Comparison of ENCODE assay signal across 9 cellular contexts in genomic region chr5:67222243-67223033, GRCh38. TPM values are rescaled to one million over a fixed set of nuclear protein-coding genes. Genes with fewer than 3 reads are reported as not detected.
DNase-seq lines count a peak whose midpoint lies in the region; ATAC-seq, FAIRE-seq and TF ChIP-seq lines count a peak whose summit lies in the region.
"Had no signal": no experiment of that assay in that cellular context is flagged by ENCODE, and none has a peak within 500 bp of the region (broad histone marks: within the 10 kb centered on the region; RNA-seq: fewer than 3 reads in every experiment).

No MANE protein-coding gene starts in this region.

- CTCF ChIA-PET in naive thymus-derived CD4-positive, alpha-beta T cell (lab: Charles Lee): interaction anchor here (0.6 to 2.5 kb wide), 11 partner anchors 14 to 1800 kb away, joined by 3 to 12 read pairs (median 3); no protein-coding TSS in a partner anchor

- ATAC-seq in GM18909 (IDR thresholded peaks at IDR 0.05; ENCODE audit: poor library complexity, unreplicated experiment): peak; percentile 50
- ATAC-seq in GM21825 (IDR thresholded peaks at IDR 0.05; ENCODE audit: unreplicated experiment): peak; percentile 30
- peak; percentile 16 for ATAC-seq in naive thymus-derived CD4-positive, alpha-beta T cell
- ATAC-seq in left lobe of liver: no peak

- no peaks in the 10 kb centered on the region for H4K20me1 ChIP-seq in hepatocyte (ENCODE audit: insufficient read depth, poor library complexity, severe bottlenecking)

- peak overlapping the region; percentile 83 to 95 (median 88) for H3K4me3 Mint-ChIP-seq in IgD-negative memory B cell
- H3K4me3 Mint-ChIP-seq in naive thymus-derived CD4-positive, alpha-beta T cell: peak overlapping the region; percentile 63 to 80 (median 71)

- no peak overlapping the region for H3K4me2 ChIP-seq in hepatocyte

- peaks cover 3% of the 10 kb centered on the region for H3K27me3 Mint-ChIP-seq in IgD-negative memory B cell
- peaks cover 0 to 10% (median 0%) of the 10 kb centered on the region in 5 donors for H3K27me3 Mint-ChIP-seq in naive thymus-derived CD4-positive, alpha-beta T cell

- peaks cover 43 to 45% (median 44%) of the 10 kb centered on the region in 3 donors for H3K4me1 Mint-ChIP-seq in IgD-negative memory B cell
- H3K4me1 Mint-ChIP-seq in naive thymus-derived CD4-positive, alpha-beta T cell: peaks cover 37 to 66% (median 58%) of the 10 kb centered on the region in 7 donors

- no peak for DNase-seq in naive thymus-derived CD4-positive, alpha-beta T cell
- DNase-seq in left lobe of liver (ENCODE audit: low spot score) (no peak), small intestine (no peak), DMS79 (lab: John Stamatoyannopoulos, UW) (no peak), hepatocyte (ENCODE audit: low spot score) (no peak)

- H2AFZ ChIP-seq in hepatocyte: no peak overlapping the region

- no peak for FAIRE-seq in small intestine (lab: Jason Lieb, UNC)

- no peaks in the 10 kb centered on the region for H3K36me3 ChIP-seq in naive thymus-derived CD4-positive, alpha-beta T cell (ENCODE audit: control insufficient read depth in 2 of 3, insufficient read depth in 3 of 3, low read length in 3 of 3)
- H3K36me3 ChIP-seq in small intestine (ENCODE audit: control insufficient read depth in 2 of 2, insufficient read depth in 2 of 2, low read length in 2 of 2): no peaks in the 10 kb centered on the region
- H3K36me3 ChIP-seq in hepatocyte (replicated peaks; ENCODE audit: insufficient read depth, low read depth): no peaks in the 10 kb centered on the region

- H3K4me3 ChIP-seq in naive thymus-derived CD4-positive, alpha-beta T cell (ENCODE audit: low read length): peak overlapping the region; percentile 33
- H3K4me3 ChIP-seq in small intestine (ENCODE audit: low read depth in 1 of 2, low read length in 2 of 2): no peak overlapping the region
- H3K4me3 ChIP-seq in hepatocyte: no peak overlapping the region

- H3K79me2 ChIP-seq in hepatocyte: no peaks in the 10 kb centered on the region

- no peaks in the 10 kb centered on the region for H3K9me2 ChIP-seq in hepatocyte (replicated peaks; ENCODE audit: insufficient read depth)

- H3K27ac ChIP-seq in naive thymus-derived CD4-positive, alpha-beta T cell (ENCODE audit: low read depth, low read length): peak overlapping the region; percentile 24
- H3K27ac ChIP-seq in small intestine (ENCODE audit: low read depth in 1 of 2, low read length in 1 of 2) (peak overlapping the region in 1 of 2 donors; percentile 60), hepatocyte (no peak overlapping the region)
- H3K27ac ChIP-seq: epithelial cell of prostate had no signal

- H3K9me3 ChIP-seq in naive thymus-derived CD4-positive, alpha-beta T cell (ENCODE audit: control insufficient read depth in 2 of 3, low read length in 3 of 3): no peaks in the 10 kb centered on the region
- H3K9me3 ChIP-seq in small intestine (ENCODE audit: control insufficient read depth, low read depth): no peaks in the 10 kb centered on the region
- no peaks in the 10 kb centered on the region for H3K9me3 ChIP-seq in hepatocyte (ENCODE audit: low read depth)

- H3K36me3 Mint-ChIP-seq in IgD-negative memory B cell: peaks cover 2% of the 10 kb centered on the region
- H3K36me3 Mint-ChIP-seq in naive thymus-derived CD4-positive, alpha-beta T cell: peaks cover 0 to 34% (median 3%) of the 10 kb centered on the region in 5 donors

- H3K9me3 Mint-ChIP-seq in IgD-negative memory B cell: no peaks in the 10 kb centered on the region
- peaks cover 0 to 15% (median 0%) of the 10 kb centered on the region in 11 donors for H3K9me3 Mint-ChIP-seq in naive thymus-derived CD4-positive, alpha-beta T cell

- TF ChIP-seq CTCF in hepatocyte (IDR thresholded peaks at IDR 0.05; ENCODE audit: poor library complexity): no peak

- H3K4me1 ChIP-seq in naive thymus-derived CD4-positive, alpha-beta T cell (ENCODE audit: control insufficient read depth in 2 of 2, insufficient read depth in 2 of 2, low read length in 2 of 2): peaks cover 37 to 39% of the 10 kb centered on the region in 2 donors
- no peaks in the 10 kb centered on the region for H3K4me1 ChIP-seq in small intestine (ENCODE audit: control insufficient read depth in 2 of 2, insufficient read depth in 1 of 2, low read depth in 1 of 2, low read length in 1 of 2)
- no peaks in the 10 kb centered on the region for H3K4me1 ChIP-seq in hepatocyte (ENCODE audit: insufficient read depth)

- peak overlapping the region; percentile 82 to 96 (median 83) for H3K27ac Mint-ChIP-seq in IgD-negative memory B cell
- peak overlapping the region; percentile 61 to 99 (median 91) for H3K27ac Mint-ChIP-seq in naive thymus-derived CD4-positive, alpha-beta T cell

- intact Hi-C loops in naive thymus-derived CD4-positive, alpha-beta T cell (cut with micrococcal nuclease): no loop called here

- no peaks in the 10 kb centered on the region for H3K27me3 ChIP-seq in naive thymus-derived CD4-positive, alpha-beta T cell (ENCODE audit: control insufficient read depth in 2 of 2, insufficient read depth in 2 of 2, low read length in 2 of 2)
- H3K27me3 ChIP-seq in small intestine (ENCODE audit: control insufficient read depth in 2 of 2, insufficient read depth in 2 of 2, low read length in 2 of 2): no peaks in the 10 kb centered on the region
- H3K27me3 ChIP-seq in hepatocyte: no peaks in the 10 kb centered on the region

- POLR2A ChIA-PET in naive thymus-derived CD4-positive, alpha-beta T cell (lab: Charles Lee): interaction anchor here (0.6 to 2.7 kb wide), 9 partner anchors 15 to 1236 kb away, joined by 3 to 12 read pairs (median 4); partner anchors contain the start of gene PIK3R1

- WGBS in small intestine, 3 donors: 76 to 78% (median 77%) methylated on average over 5 of the region's 5 CpGs
- 77% methylated on average over 5 of the region's 5 CpGs for WGBS in hepatocyte (ENCODE audit: low lambda C conversion rate, missing lambda C conversion rate)

RNA-seq across cellular contexts. Expression of gene CD180, which starts 25.8 kb away (rescaled TPM):
- 99.1 TPM for polyA plus RNA-seq in IgD-negative memory B cell
- 1 to 10 TPM in 3 of 5 experiments, under 1 TPM in 2; 0.37 to 6.4 (median 1.7) TPM for total RNA-seq in naive thymus-derived CD4-positive, alpha-beta T cell
- polyA plus RNA-seq in naive thymus-derived CD4-positive, alpha-beta T cell: under 1 TPM; 0.20 to 0.22 TPM
- 0.38 TPM for total RNA-seq in left lobe of liver
- under 1 TPM in 2 of 3 donors, not detected in 1; 0.54 to 0.55 TPM for polyA plus RNA-seq in small intestine
- 0.07 and 0.12 TPM in 2 replicates for total RNA-seq in hepatocyte
- polyA plus RNA-seq in hepatocyte: 0.24 TPM in 1 of 2 replicates, not detected in the other

Comparison
In these comparisons a context has a peak if more than half of its experiments do, and no peak if none do; other contexts are left out.
1. RNA of gene CD180, which starts 25.8 kb away (polyA plus RNA-seq): 99.1 TPM in IgD-negative memory B cell (single experiment); 0.54 to 0.55 TPM in small intestine, 0.20 to 0.22 TPM in naive thymus-derived CD4-positive, alpha-beta T cell and 0.24 TPM in hepatocyte; every median in the first group is over 10 times any median in the second.